ENCODE assay signal across 8 cellular contexts in the genomic region with DNA sequence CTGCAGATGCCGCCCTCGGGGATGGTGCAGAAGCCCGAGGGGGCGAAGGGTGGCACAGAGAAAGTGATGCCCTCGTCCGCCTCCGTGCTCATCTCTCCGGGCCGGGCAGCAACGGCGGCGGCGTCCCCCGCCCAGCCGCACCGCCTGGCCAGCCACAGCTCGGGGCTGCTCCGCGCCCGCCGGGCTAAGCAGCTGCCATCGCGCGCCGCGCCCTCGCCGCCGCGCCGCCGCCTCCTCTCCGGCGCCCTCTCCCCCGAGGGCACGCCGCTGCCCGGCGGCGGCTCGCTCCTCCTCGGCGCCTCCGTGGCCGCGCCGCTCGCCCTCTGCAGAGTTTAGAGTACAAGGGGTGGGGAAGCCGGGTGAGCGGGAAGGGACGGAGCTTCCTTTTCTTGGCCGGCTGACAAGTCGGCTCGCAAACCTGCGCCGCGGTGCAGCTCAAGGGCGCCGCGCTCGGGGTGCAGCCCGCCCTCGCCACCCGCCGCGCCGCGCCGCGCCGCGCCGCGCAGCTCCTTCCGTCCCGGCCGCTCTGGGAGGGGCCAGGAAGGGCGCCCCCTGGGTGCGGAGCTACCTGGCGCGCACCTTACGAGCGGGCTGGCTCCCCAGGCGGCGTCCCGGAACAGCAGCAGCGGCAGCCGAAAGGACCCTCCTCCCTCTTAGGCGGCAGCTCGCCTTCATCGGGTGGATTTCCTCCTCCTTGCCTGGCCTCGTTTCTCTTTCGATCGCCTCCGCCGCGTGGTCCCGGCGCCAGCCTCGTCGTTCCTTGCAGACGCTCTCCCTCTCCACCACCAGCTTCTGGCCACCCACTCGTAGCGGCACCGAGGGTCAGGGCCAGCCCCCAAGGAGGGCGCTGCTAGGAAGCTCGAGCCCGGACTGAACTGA. TPM values are rescaled to one million over a fixed set of nuclear protein-coding genes. Genes with fewer than 3 reads are reported as not detected.
DNase-seq lines count a peak whose midpoint lies in the region; ATAC-seq and TF ChIP-seq lines count a peak whose summit lies in the region.

A gene with protein sequence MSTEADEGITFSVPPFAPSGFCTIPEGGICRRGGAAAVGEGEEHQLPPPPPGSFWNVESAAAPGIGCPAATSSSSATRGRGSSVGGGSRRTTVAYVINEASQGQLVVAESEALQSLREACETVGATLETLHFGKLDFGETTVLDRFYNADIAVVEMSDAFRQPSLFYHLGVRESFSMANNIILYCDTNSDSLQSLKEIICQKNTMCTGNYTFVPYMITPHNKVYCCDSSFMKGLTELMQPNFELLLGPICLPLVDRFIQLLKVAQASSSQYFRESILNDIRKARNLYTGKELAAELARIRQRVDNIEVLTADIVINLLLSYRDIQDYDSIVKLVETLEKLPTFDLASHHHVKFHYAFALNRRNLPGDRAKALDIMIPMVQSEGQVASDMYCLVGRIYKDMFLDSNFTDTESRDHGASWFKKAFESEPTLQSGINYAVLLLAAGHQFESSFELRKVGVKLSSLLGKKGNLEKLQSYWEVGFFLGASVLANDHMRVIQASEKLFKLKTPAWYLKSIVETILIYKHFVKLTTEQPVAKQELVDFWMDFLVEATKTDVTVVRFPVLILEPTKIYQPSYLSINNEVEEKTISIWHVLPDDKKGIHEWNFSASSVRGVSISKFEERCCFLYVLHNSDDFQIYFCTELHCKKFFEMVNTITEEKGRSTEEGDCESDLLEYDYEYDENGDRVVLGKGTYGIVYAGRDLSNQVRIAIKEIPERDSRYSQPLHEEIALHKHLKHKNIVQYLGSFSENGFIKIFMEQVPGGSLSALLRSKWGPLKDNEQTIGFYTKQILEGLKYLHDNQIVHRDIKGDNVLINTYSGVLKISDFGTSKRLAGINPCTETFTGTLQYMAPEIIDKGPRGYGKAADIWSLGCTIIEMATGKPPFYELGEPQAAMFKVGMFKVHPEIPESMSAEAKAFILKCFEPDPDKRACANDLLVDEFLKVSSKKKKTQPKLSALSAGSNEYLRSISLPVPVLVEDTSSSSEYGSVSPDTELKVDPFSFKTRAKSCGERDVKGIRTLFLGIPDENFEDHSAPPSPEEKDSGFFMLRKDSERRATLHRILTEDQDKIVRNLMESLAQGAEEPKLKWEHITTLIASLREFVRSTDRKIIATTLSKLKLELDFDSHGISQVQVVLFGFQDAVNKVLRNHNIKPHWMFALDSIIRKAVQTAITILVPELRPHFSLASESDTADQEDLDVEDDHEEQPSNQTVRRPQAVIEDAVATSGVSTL (N-terminal part only) (minus strand): TSS at position 412 of the 879 bp plus-strand sequence. CDS start 320 bp downstream, at position 92.

- WGBS in urinary bladder: under 1% methylated on average over 108 of the region's 108 CpGs

- H3K4me1 ChIP-seq in adipocyte (ENCODE audit: control insufficient read depth, insufficient read depth, low read length): peaks cover 33% of the 10 kb centered on the region
- H3K4me1 ChIP-seq in urinary bladder (ENCODE audit: insufficient read depth): peaks cover 3% of the 10 kb centered on the region

- ATAC-seq in HG02588 (IDR thresholded peaks at IDR 0.05; ENCODE audit: unreplicated experiment) (peak; percentile 60), left cardiac atrium (peak; percentile 84 to 92)

- H3K9me3 ChIP-seq in adipocyte (ENCODE audit: control insufficient read depth, low read length): no peaks in the 10 kb centered on the region

- H3K36me3 ChIP-seq in adipocyte (ENCODE audit: control insufficient read depth, insufficient read depth, low read length, severe bottlenecking) (no peaks in the 10 kb centered on the region), urinary bladder (ENCODE audit: insufficient read depth) (no peaks in the 10 kb centered on the region)

- TF ChIP-seq CTCF in GM12873 (IDR thresholded peaks at IDR 0.05; ENCODE audit: insufficient read depth, low read depth, low read length, missing control alignments): peak; percentile 76

- DNase-seq in NCI-H1048 (lab: John Stamatoyannopoulos, UW): peak; percentile 39
- peak; percentile 90 for DNase-seq in T follicular helper cell (ENCODE audit: low read depth)
- peak; percentile 89 for DNase-seq in adipocyte (ENCODE audit: low read depth)
- peak; percentile 86 for DNase-seq in left cardiac atrium
- DNase-seq in pulmonary artery endothelial cell (ENCODE audit: low read depth, low spot score): no peak

- H3K9ac ChIP-seq in adipocyte (ENCODE audit: low read length): peak within 1 kb of the TSS; percentile 92

- peak within 1 kb of the TSS; percentile 94 for H3K27ac ChIP-seq in urinary bladder (ENCODE audit: low read depth)

- H3K4me3 ChIP-seq in adipocyte (ENCODE audit: low read length) (peak within 1 kb of the TSS; percentile 97), urinary bladder (ENCODE audit: low read depth, low read length) (peak within 1 kb of the TSS; percentile 81)

- intact Hi-C loops in left cardiac atrium (cut with DNase I): loop anchor here in 1 of 2 donors (5.0 kb wide), 1 partner anchor 150 kb away; no protein-coding TSS in a partner anchor

- H3K27me3 ChIP-seq in adipocyte (replicated peaks; ENCODE audit: control insufficient read depth, insufficient read depth, low read length): no peaks in the 10 kb centered on the region

RNA-seq across cellular contexts. Expression of the gene that starts here (rescaled TPM):
- total RNA-seq in left cardiac atrium (1 to 10 TPM; 6.6 to 9.7 TPM), pulmonary artery endothelial cell (25.8 and 34.8 TPM in 2 replicates), urinary bladder (19.4 TPM)
- 11.3 TPM for polyA plus RNA-seq in urinary bladder
